In genomic region chr11:113773416-113774173, GRCh38 we compare ENCODE assay signal across 8 cellular contexts. TPM values are rescaled to one million over a fixed set of nuclear protein-coding genes. Genes with fewer than 3 reads are reported as not detected.
DNase-seq lines count a peak whose midpoint lies in the region; ATAC-seq and TF ChIP-seq lines count a peak whose summit lies in the region.

ZW10 (minus strand) TSS chr11:113773692; CDS start chr11:113773666, 26 bp downstream.

- TF ChIP-seq CTCF in DND-41 (IDR thresholded peaks at IDR 0.05; ENCODE audit: borderline replicate concordance, extremely low read depth, low read length, poor library complexity, severe bottlenecking) = peak; percentile 83
- TF ChIP-seq CTCF in KMS-11 (conservative IDR thresholded peaks at IDR 0.05; ENCODE audit: low read depth, low read length) = peak; percentile 83
- TF ChIP-seq CTCF in Panc1 (IDR thresholded peaks at IDR 0.05) = peak; percentile 93

- peaks cover 16% of the 10 kb centered on the region for H3K4me1 Mint-ChIP-seq in activated T-cell treated with anti-CD3 and anti-CD28 coated beads, Interleukin-2, amount 50 U/mL, for 4 hours (ENCODE audit: low read depth)

- H4K20me1 ChIP-seq in DND-41 (ENCODE audit: insufficient read depth, low read length) (no peaks in the 10 kb centered on the region; the same call in 1 of the 2 replicates), KMS-11 (ENCODE audit: insufficient read depth) (no peaks in the 10 kb centered on the region)

- H3K27ac ChIP-seq in DND-41 (ENCODE audit: low read length) (peak within 1 kb of the TSS; percentile 98), KMS-11 (peak within 1 kb of the TSS; percentile 9; the same call in 1 of the 2 replicates), Panc1 (ENCODE audit: low read length) (peak within 1 kb of the TSS; percentile 98), esophagus (ENCODE audit: low read depth in 2 of 2, low read length in 1 of 2) (peak within 1 kb of the TSS; percentile 77 to 92)

- H3K9ac ChIP-seq in DND-41 (ENCODE audit: low read depth, low read length) = peak within 1 kb of the TSS; percentile 95
- peak within 1 kb of the TSS; percentile 74 for H3K9ac ChIP-seq in KMS-11
- H3K9ac ChIP-seq in mucosa of stomach (ENCODE audit: low read length) = peak within 1 kb of the TSS; percentile 95

- peaks cover 2% of the 10 kb centered on the region for H3K27me3 Mint-ChIP-seq in activated T-cell treated with anti-CD3 and anti-CD28 coated beads, Interleukin-2, amount 50 U/mL, for 4 hours (ENCODE audit: low read depth)

- peaks cover 1% of the 10 kb centered on the region for H3K36me3 Mint-ChIP-seq in activated T-cell treated with anti-CD3 and anti-CD28 coated beads, Interleukin-2, amount 50 U/mL, for 4 hours (ENCODE audit: insufficient read depth)

- ATAC-seq in DND-41 (ENCODE audit: insufficient read depth, low read depth) (peak; percentile 98), GM21737 (IDR thresholded peaks at IDR 0.05; ENCODE audit: unreplicated experiment) (peak; percentile 96), Panc1 (peak; percentile 100)
- ATAC-seq in activated T-cell treated with anti-CD3 and anti-CD28 coated beads, Interleukin-2, amount 50 U/mL, for 4 hours = peak; percentile 99

- H3K4me3 ChIP-seq in DND-41 (ENCODE audit: low read depth in 1 of 2, low read length in 2 of 2) (peak within 1 kb of the TSS; percentile 96 to 98), KMS-11 (IDR thresholded peaks at IDR 0.05; ENCODE audit: insufficient read depth, low read depth, low read length) (no peak within 1 kb of the TSS), Panc1 (ENCODE audit: low read depth in 2 of 2, low read length in 2 of 2) (peak within 1 kb of the TSS; percentile 94 to 99), esophagus (ENCODE audit: low read depth in 1 of 2, low read length in 2 of 2) (peak within 1 kb of the TSS; percentile 82 to 95), mucosa of stomach (ENCODE audit: low read length) (peak within 1 kb of the TSS; percentile 92)

- intact Hi-C loops in Panc1 (cut with micrococcal nuclease; ENCODE audit: unreplicated experiment) = no loop called here

- DNase-seq in DND-41 (peak; percentile 93), Panc1 (ENCODE audit: low read depth, low spot score) (peak; percentile 91)
- DNase-seq in activated T-cell treated with anti-CD3 and anti-CD28 coated beads, Interleukin-2, amount 50 U/mL, for 4 hours = peak; percentile 85
- DNase-seq in stimulated activated CD8-positive, alpha-beta memory T cell treated with anti-CD3 and anti-CD28 coated beads, Interleukin-7, amount 100 ng/mL, for 1 hour (ENCODE audit: low read depth in 2 of 2) = peak; percentile 83 to 88

- in situ Hi-C loops in Panc1 (cut with HindIII; ENCODE audit: low pct_unique_long_range_greater_than_20kb, low sequenced_read_pairs) = no loop called here

- 0 to 1% methylated on average over 46 of the region's 46 CpGs for WGBS in esophagus, 2 donors

- peaks cover 29% of the 10 kb centered on the region for H3K79me2 ChIP-seq in DND-41 (ENCODE audit: insufficient read depth, low read length)
- H3K79me2 ChIP-seq in KMS-11 (ENCODE audit: insufficient read depth, low read depth) = peaks cover 24% of the 10 kb centered on the region; the same call in 1 of the 2 replicates

- H2AFZ ChIP-seq in DND-41 (ENCODE audit: low read depth, low read length) = peak within 1 kb of the TSS; percentile 100
- H2AFZ ChIP-seq in KMS-11 (ENCODE audit: low read depth) = peak within 1 kb of the TSS; percentile 45

- H3K4me2 ChIP-seq in DND-41 (ENCODE audit: insufficient read depth, low read length) (peak within 1 kb of the TSS; percentile 67), KMS-11 (peak within 1 kb of the TSS; percentile 47)

- no TSS peak for BruUV-seq in Panc1 (replicated peaks; lab: Mats Ljungman, UMichigan)

- CTCF ChIA-PET in Panc1 (lab: Charles Lee) = interaction anchor here (1.0 kb wide), 1 partner anchor 484 kb away, joined by 4 read pairs; no protein-coding TSS in a partner anchor

- peaks cover 4% of the 10 kb centered on the region for H3K27me3 ChIP-seq in DND-41 (ENCODE audit: insufficient read depth, low read length, poor library complexity)
- H3K27me3 ChIP-seq in KMS-11 (ENCODE audit: insufficient read depth, low read depth) = no peaks in the 10 kb centered on the region
- H3K27me3 ChIP-seq in Panc1 (ENCODE audit: control insufficient read depth, insufficient read depth, low read length) = peaks cover 4% of the 10 kb centered on the region
- no peaks in the 10 kb centered on the region for H3K27me3 ChIP-seq in esophagus (ENCODE audit: control insufficient read depth in 1 of 2, insufficient read depth in 2 of 2, low read length in 2 of 2)
- H3K27me3 ChIP-seq in mucosa of stomach (ENCODE audit: control insufficient read depth, insufficient read depth, low read length) = no peaks in the 10 kb centered on the region

- H3K9me3 ChIP-seq in DND-41 (ENCODE audit: insufficient read depth, low read length, severe bottlenecking) = no peaks in the 10 kb centered on the region
- no peaks in the 10 kb centered on the region for H3K9me3 ChIP-seq in Panc1 (ENCODE audit: control insufficient read depth, insufficient read depth, low read depth, low read length)
- no peaks in the 10 kb centered on the region for H3K9me3 ChIP-seq in esophagus (ENCODE audit: control insufficient read depth in 2 of 2, insufficient read depth in 1 of 2, low read depth in 1 of 2, low read length in 1 of 2)
- no peaks in the 10 kb centered on the region for H3K9me3 ChIP-seq in mucosa of stomach (ENCODE audit: control insufficient read depth, low read length)

- peak within 1 kb of the TSS; percentile 97 for H3K4me3 Mint-ChIP-seq in activated T-cell treated with anti-CD3 and anti-CD28 coated beads, Interleukin-2, amount 50 U/mL, for 4 hours

- H3K9me3 Mint-ChIP-seq in activated T-cell treated with anti-CD3 and anti-CD28 coated beads, Interleukin-2, amount 50 U/mL, for 4 hours = no peaks in the 10 kb centered on the region

- H3K4me1 ChIP-seq in DND-41 (ENCODE audit: insufficient read depth, low read length) = peaks cover 17% of the 10 kb centered on the region
- no peaks in the 10 kb centered on the region for H3K4me1 ChIP-seq in KMS-11 (ENCODE audit: low read depth, poor library complexity, severe bottlenecking)
- H3K4me1 ChIP-seq in Panc1 (ENCODE audit: control insufficient read depth, insufficient read depth, low read length) = peaks cover 4% of the 10 kb centered on the region
- no peaks in the 10 kb centered on the region for H3K4me1 ChIP-seq in esophagus (ENCODE audit: control insufficient read depth in 2 of 2, insufficient read depth in 2 of 2, low read length in 1 of 2)
- H3K4me1 ChIP-seq in mucosa of stomach (ENCODE audit: control insufficient read depth, insufficient read depth, low read length) = peaks cover 5% of the 10 kb centered on the region

- H3K36me3 ChIP-seq in DND-41 (ENCODE audit: insufficient read depth, low read length) (peaks cover 9% of the 10 kb centered on the region; the same call in 1 of the 2 replicates), KMS-11 (ENCODE audit: insufficient read depth) (no peaks in the 10 kb centered on the region), Panc1 (ENCODE audit: control insufficient read depth, insufficient read depth, low read length) (no peaks in the 10 kb centered on the region; the same call in 1 of the 2 replicates), esophagus (ENCODE audit: control insufficient read depth in 2 of 2, insufficient read depth in 2 of 2, low read length in 1 of 2) (no peaks in the 10 kb centered on the region), mucosa of stomach (ENCODE audit: control insufficient read depth, insufficient read depth, low read length) (no peaks in the 10 kb centered on the region)

- POLR2A ChIA-PET in Panc1 (lab: Charles Lee) = no interaction called here

RNA-seq across cellular contexts. Expression of gene ZW10, which starts in this region (rescaled TPM):
- total RNA-seq in Panc1 (2021; ENCODE audit: unreplicated experiment) = 31.5 TPM
- polyA plus RNA-seq in Panc1 (2012; ENCODE audit: insufficient read length) = 15.7 TPM
- total RNA-seq in activated T-cell treated with anti-CD3 and anti-CD28 coated beads, Interleukin-2, amount 50 U/mL, for 4 hours = 10 to 100 TPM; 19.8 to 20.6 (median 20.1) TPM
- 1 to 10 TPM; 2.6 to 8.3 TPM for polyA plus RNA-seq in esophagus

Comparison
In these comparisons a context has a peak if more than half of its experiments do, and no peak if none do; other contexts are left out.
1. H3K27ac ChIP-seq: peak in every context shown above with its lines; median percentile 98 in DND-41; 98 in Panc1; 84 in esophagus; 9 in KMS-11.